33 cellular contexts compared by ENCODE assay signal in the genomic region with DNA sequence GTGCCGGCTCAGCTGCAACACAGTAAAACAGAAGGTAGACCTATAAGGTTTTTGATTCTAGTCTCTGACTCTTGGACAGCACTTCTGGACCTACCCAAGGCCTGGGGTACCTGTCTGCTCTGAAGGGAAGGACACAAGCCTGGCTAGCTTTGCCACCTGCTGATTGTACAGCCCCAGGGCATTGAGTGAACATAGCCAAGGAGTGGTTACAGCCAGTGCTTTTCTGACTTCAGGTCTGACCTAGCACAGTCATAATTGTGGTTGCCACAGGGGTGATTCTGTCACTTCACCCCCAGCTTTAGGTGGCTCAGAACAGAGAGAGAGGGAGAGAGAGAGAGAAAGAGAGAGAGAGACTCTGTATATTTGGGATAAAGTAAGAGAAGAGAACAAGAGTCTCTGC.
"Had no signal": no experiment of that assay in that cellular context is flagged by ENCODE, and none has a peak within 500 bp of the region (broad histone marks: within the 10 kb centered on the region; RNA-seq: fewer than 3 reads in every experiment).

No MANE protein-coding gene starts in this region.

- H3K9me3 ChIP-seq: body of pancreas, gastrocnemius medialis had no signal

- H3K9me3 Mint-ChIP-seq: activated CD4-positive, alpha-beta memory T cell treated with anti-CD3 and anti-CD28 coated beads, Interleukin-2, amount 10 ng/mL, durations not matched to agents 7 days and 5 days; activated CD4-positive, alpha-beta T cell treated with anti-CD3 and anti-CD28 coated beads, Interleukin-2, amount 10 ng/mL, durations not matched to agents 7 days and 5 days had no signal

- ATAC-seq: activated naive CD8-positive, alpha-beta T cell treated with anti-CD3 and anti-CD28 coated beads, Interleukin-2, amount 50 U/mL, for 24 hours; activated T-cell treated with anti-CD3 and anti-CD28 coated beads, Interleukin-2, amount 50 U/mL, for 72 hours; body of pancreas; foreskin keratinocyte; gastrocnemius medialis; WTC11 had no signal

- H3K4me1 ChIP-seq: adrenal gland, body of pancreas, esophagus muscularis mucosa, foreskin keratinocyte, gastrocnemius medialis had no signal

- H3K36me3 Mint-ChIP-seq: activated naive CD4-positive, alpha-beta T cell treated with anti-CD3 and anti-CD28 coated beads, Interleukin-2, amount 50 U/mL, for 24 hours; activated naive CD8-positive, alpha-beta T cell treated with anti-CD3 and anti-CD28 coated beads for 36 hours had no signal

- H3K4me3 ChIP-seq: adrenal gland, body of pancreas, cardiac muscle cell, coronary artery, dorsolateral prefrontal cortex, esophagus muscularis mucosa, gastrocnemius medialis, heart left ventricle had no signal

- H3K27ac ChIP-seq: adrenal gland, body of pancreas, cardiac muscle cell, coronary artery, dorsolateral prefrontal cortex, esophagus muscularis mucosa, foreskin keratinocyte, gastrocnemius medialis, heart left ventricle had no signal

- H3K27me3 ChIP-seq: adrenal gland, body of pancreas, cardiac muscle cell, dorsolateral prefrontal cortex, esophagus muscularis mucosa, foreskin keratinocyte, gastrocnemius medialis, heart left ventricle had no signal

- H3K27ac Mint-ChIP-seq: activated CD4-positive, alpha-beta memory T cell treated with anti-CD3 and anti-CD28 coated beads, Interleukin-2, amount 10 ng/mL, durations not matched to agents 7 days and 5 days; activated CD4-positive, alpha-beta T cell treated with anti-CD3 and anti-CD28 coated beads, Interleukin-2, amount 10 ng/mL, durations not matched to agents 7 days and 5 days; activated naive CD4-positive, alpha-beta T cell treated with anti-CD3 and anti-CD28 coated beads, Interleukin-2, amount 50 U/mL, for 24 hours; activated naive CD8-positive, alpha-beta T cell treated with anti-CD3 and anti-CD28 coated beads for 36 hours; activated naive CD8-positive, alpha-beta T cell treated with anti-CD3 and anti-CD28 coated beads, Interleukin-2, amount 50 U/mL, for 24 hours; activated T-cell treated with anti-CD3 and anti-CD28 coated beads, Interleukin-2, amount 50 U/mL, for 24 hours; dendritic cell treated with granulocyte-macrophage colony-stimulating factor and Interleukin-4, amounts not matched to agents 40 ng/mL and 50 ng/mL, for 4 days; endodermal cell; WTC11 had no signal

- H3K4me1 Mint-ChIP-seq: activated CD4-positive, alpha-beta memory T cell treated with anti-CD3 and anti-CD28 coated beads, Interleukin-2, amount 10 ng/mL, durations not matched to agents 7 days and 5 days; activated CD4-positive, alpha-beta T cell treated with anti-CD3 and anti-CD28 coated beads, Interleukin-2, amount 10 ng/mL, durations not matched to agents 7 days and 5 days; activated naive CD4-positive, alpha-beta T cell treated with anti-CD3 and anti-CD28 coated beads, Interleukin-2, amount 50 U/mL, for 24 hours; activated naive CD8-positive, alpha-beta T cell treated with anti-CD3 and anti-CD28 coated beads for 36 hours; activated naive CD8-positive, alpha-beta T cell treated with anti-CD3 and anti-CD28 coated beads, Interleukin-2, amount 50 U/mL, for 24 hours; central memory CD8-positive, alpha-beta T cell had no signal

- H3K27me3 Mint-ChIP-seq: activated CD4-positive, alpha-beta memory T cell treated with anti-CD3 and anti-CD28 coated beads, Interleukin-2, amount 10 ng/mL, durations not matched to agents 7 days and 5 days; activated CD4-positive, alpha-beta T cell treated with anti-CD3 and anti-CD28 coated beads, Interleukin-2, amount 10 ng/mL, durations not matched to agents 7 days and 5 days; activated naive CD4-positive, alpha-beta T cell treated with anti-CD3 and anti-CD28 coated beads, Interleukin-2, amount 50 U/mL, for 24 hours; activated naive CD8-positive, alpha-beta T cell treated with anti-CD3 and anti-CD28 coated beads for 36 hours; activated naive CD8-positive, alpha-beta T cell treated with anti-CD3 and anti-CD28 coated beads, Interleukin-2, amount 50 U/mL, for 24 hours; activated T-cell treated with anti-CD3 and anti-CD28 coated beads, Interleukin-2, amount 50 U/mL, for 24 hours; central memory CD8-positive, alpha-beta T cell; dendritic cell treated with granulocyte-macrophage colony-stimulating factor and Interleukin-4, amounts not matched to agents 40 ng/mL and 50 ng/mL, for 4 days had no signal

- H3K4me3 Mint-ChIP-seq: activated CD4-positive, alpha-beta memory T cell treated with anti-CD3 and anti-CD28 coated beads, Interleukin-2, amount 10 ng/mL, durations not matched to agents 7 days and 5 days; activated CD4-positive, alpha-beta T cell treated with anti-CD3 and anti-CD28 coated beads, Interleukin-2, amount 10 ng/mL, durations not matched to agents 7 days and 5 days; activated naive CD4-positive, alpha-beta T cell treated with anti-CD3 and anti-CD28 coated beads, Interleukin-2, amount 50 U/mL, for 24 hours; activated naive CD8-positive, alpha-beta T cell treated with anti-CD3 and anti-CD28 coated beads for 36 hours; activated naive CD8-positive, alpha-beta T cell treated with anti-CD3 and anti-CD28 coated beads, Interleukin-2, amount 50 U/mL, for 24 hours; activated T-cell treated with anti-CD3 and anti-CD28 coated beads, Interleukin-2, amount 50 U/mL, for 24 hours; activated T-cell treated with anti-CD3 and anti-CD28 coated beads, Interleukin-2, amount 50 U/mL, for 72 hours; central memory CD8-positive, alpha-beta T cell; dendritic cell treated with granulocyte-macrophage colony-stimulating factor and Interleukin-4, amounts not matched to agents 40 ng/mL and 50 ng/mL, for 4 days; endodermal cell; WTC11 had no signal

- DNase-seq: activated CD4-positive, alpha-beta memory T cell treated with anti-CD3 and anti-CD28 coated beads, Interleukin-2, amount 10 ng/mL, durations not matched to agents 7 days and 5 days; activated CD4-positive, alpha-beta T cell treated with anti-CD3 and anti-CD28 coated beads for 1 hour; activated CD4-positive, alpha-beta T cell treated with anti-CD3 and anti-CD28 coated beads for 4 hours; activated CD4-positive, alpha-beta T cell treated with anti-CD3 and anti-CD28 coated beads, Interleukin-2, amount 10 ng/mL, durations not matched to agents 7 days and 5 days; activated CD4-positive, alpha-beta T cell treated with anti-CD3 and anti-CD28 coated beads, Interleukin-2, amount 50 U/mL, for 4 hours; activated CD8-positive, alpha-beta memory T cell treated with anti-CD3 and anti-CD28 coated beads, Interleukin-2, amount 50 U/mL, for 48 hours; activated gamma-delta T cell; activated naive CD4-positive, alpha-beta T cell; activated naive CD8-positive, alpha-beta T cell treated with anti-CD3 and anti-CD28 coated beads for 36 hours; activated naive CD8-positive, alpha-beta T cell treated with anti-CD3 and anti-CD28 coated beads, Interleukin-2, amount 50 U/mL, for 24 hours; activated T-cell treated with anti-CD3 and anti-CD28 coated beads for 4 hours; activated T-cell treated with anti-CD3 and anti-CD28 coated beads, Interleukin-2, amount 50 U/mL, for 24 hours; activated T-cell treated with anti-CD3 and anti-CD28 coated beads, Interleukin-2, amount 50 U/mL, for 72 hours; adrenal gland; amygdala; aorta; body of pancreas; dorsolateral prefrontal cortex; effector memory CD4-positive, alpha-beta T cell; endodermal cell; erythroblast; foreskin keratinocyte; gastrocnemius medialis; glutamatergic neuron; heart left ventricle; T-helper 2 cell had no signal

- H3K36me3 ChIP-seq: adrenal gland, cardiac muscle cell, esophagus muscularis mucosa, gastrocnemius medialis had no signal
